8 cellular contexts compared by ENCODE assay signal in genomic region chr13:41059896-41060722, GRCh38. TPM values are rescaled to one million over a fixed set of nuclear protein-coding genes. Genes with fewer than 3 reads are reported as not detected.
DNase-seq lines count a peak whose midpoint lies in the region; ATAC-seq and TF ChIP-seq lines count a peak whose summit lies in the region.

No MANE protein-coding gene starts in this region.

- H3K9me3 ChIP-seq in right atrium auricular region (no peaks in the 10 kb centered on the region), psoas muscle (no peaks in the 10 kb centered on the region)

- no peaks in the 10 kb centered on the region for H3K9me3 Mint-ChIP-seq in T-cell

- DNase-seq in GM12864 (ENCODE audit: low read depth): peak; percentile 49
- DNase-seq in NCI-H1105 treated with DMSO at 0.1 percent for 48 hours (lab: John Stamatoyannopoulos, UW): peak; percentile 70
- peak in 31 of 34 experiments; percentile 16 to 62 (median 39) for DNase-seq in T-cell
- peak; percentile 93 for DNase-seq in amniotic epithelial cell (ENCODE audit: low read depth)
- peak; percentile 92 for DNase-seq in right atrium auricular region (ENCODE audit: low spot score)
- peak; percentile 94 to 96 for DNase-seq in psoas muscle

- 0 to 1% (median 0%) methylated on average over 64 of the region's 64 CpGs for WGBS in psoas muscle, 3 donors
- WGBS in urinary bladder: under 1% methylated on average over 64 of the region's 64 CpGs

- TF ChIP-seq CTCF in GM12864 (IDR thresholded peaks at IDR 0.05; ENCODE audit: low read depth, low read length, missing control alignments) (peak; percentile 25), right atrium auricular region (IDR thresholded peaks at IDR 0.05) (peak in 1 of 2 donors; percentile 41), psoas muscle (IDR thresholded peaks at IDR 0.05) (peak; percentile 28)

- POLR2A ChIA-PET in T-cell (lab: Charles Lee): interaction anchor here in 1 of 2 donors (0.6 to 0.7 kb wide), 3 partner anchors 43 to 116 kb away, joined by 3 to 5 read pairs (median 4); no protein-coding TSS in a partner anchor

- H3K36me3 Mint-ChIP-seq in T-cell: peaks cover 8% of the 10 kb centered on the region

- peaks cover 0 to 66% of the 10 kb centered on the region in 2 donors for H3K4me1 ChIP-seq in right atrium auricular region
- H3K4me1 ChIP-seq in psoas muscle: peaks cover 67% of the 10 kb centered on the region
- H3K4me1 ChIP-seq in urinary bladder (ENCODE audit: insufficient read depth): peaks cover 2% of the 10 kb centered on the region

- no peaks in the 10 kb centered on the region for H3K27me3 Mint-ChIP-seq in T-cell

- intact Hi-C loops in psoas muscle (cut with DNase I): loop anchor here (5.0 to 10.0 kb wide), 6 partner anchors 43 to 285 kb away; partner anchors contain the start of genes KBTBD6 (in 2 of the 2), ELF1 (in 1 of the 2), KBTBD7 (in 1 of the 2) and MRPS31 (in 1 of the 2)

- H3K27ac Mint-ChIP-seq in T-cell: peak overlapping the region; percentile 99 to 100

- peak overlapping the region; percentile 98 to 100 (median 99) for H3K4me3 Mint-ChIP-seq in T-cell

- ATAC-seq in HG02571 (IDR thresholded peaks at IDR 0.05; ENCODE audit: unreplicated experiment): peak; percentile 36
- peak; percentile 24 to 38 (median 32) for ATAC-seq in T-cell (replicated peaks in 1 of 4)
- ATAC-seq in psoas muscle: peak; percentile 71 to 76 (median 74)

- no peaks in the 10 kb centered on the region for H3K36me3 ChIP-seq in right atrium auricular region
- peaks cover 0 to 14% of the 10 kb centered on the region in 2 donors for H3K36me3 ChIP-seq in psoas muscle (ENCODE audit: insufficient read depth in 1 of 2, low read depth in 1 of 2)
- no peaks in the 10 kb centered on the region for H3K36me3 ChIP-seq in urinary bladder (ENCODE audit: insufficient read depth)

- H3K27me3 ChIP-seq in right atrium auricular region (no peaks in the 10 kb centered on the region), psoas muscle (ENCODE audit: insufficient read depth in 3 of 3, low read length in 2 of 3) (no peaks in the 10 kb centered on the region)

- peak overlapping the region; percentile 68 for H3K4me3 ChIP-seq in GM12864 (ENCODE audit: low read depth, low read length)
- H3K4me3 ChIP-seq in right atrium auricular region: peak overlapping the region; percentile 66 to 77
- H3K4me3 ChIP-seq in psoas muscle: peak overlapping the region; percentile 88
- peak overlapping the region; percentile 74 for H3K4me3 ChIP-seq in urinary bladder (ENCODE audit: low read depth, low read length)

- H3K4me1 Mint-ChIP-seq in T-cell: peaks cover 59 to 81% (median 68%) of the 10 kb centered on the region in 3 donors

- H3K27ac ChIP-seq in right atrium auricular region (peak overlapping the region; percentile 98), psoas muscle (peak overlapping the region; percentile 98), urinary bladder (ENCODE audit: low read depth) (peak overlapping the region; percentile 98)

- CTCF ChIA-PET in T-cell (lab: Charles Lee): interaction anchor here (0.5 to 2.2 kb wide), 10 partner anchors 12 to 118 kb away, joined by 3 to 13 read pairs (median 4); partner anchors contain the start of gene ELF1 (in 1 of the 2)

RNA-seq across cellular contexts. Expression of gene WBP4, which starts 1.2 kb away (rescaled TPM):
- 1 to 10 TPM; 4.3 to 7.6 (median 4.8) TPM for total RNA-seq in T-cell
- 10 to 100 TPM; 14.0 to 18.0 TPM for total RNA-seq in right atrium auricular region
- 10 to 100 TPM; 18.8 to 24.9 (median 21.6) TPM for total RNA-seq in psoas muscle
- polyA plus RNA-seq in psoas muscle: 10 to 100 TPM; 18.1 to 37.0 (median 22.2) TPM
- 14.5 TPM for total RNA-seq in urinary bladder
- 14.5 TPM for polyA plus RNA-seq in urinary bladder

RNA-seq across cellular contexts. Expression of gene ELF1, which starts 41.0 kb away (rescaled TPM):
- total RNA-seq in T-cell: 100 to 1,000 TPM; 133 to 221 (median 146) TPM
- 10 to 100 TPM; 39.1 to 54.2 TPM for total RNA-seq in right atrium auricular region
- total RNA-seq in psoas muscle: 10 to 100 TPM; 20.5 to 25.9 (median 22.6) TPM
- polyA plus RNA-seq in psoas muscle: 10 to 100 TPM in 2 of 3 donors, 1 to 10 TPM in 1; 7.3 to 28.6 (median 13.0) TPM
- total RNA-seq in urinary bladder: 83.9 TPM
- 57.4 TPM for polyA plus RNA-seq in urinary bladder

Comparison
In these comparisons a context has a peak if more than half of its experiments do, and no peak if none do; other contexts are left out.
1. Peak in every context shown above with its lines: DNase-seq, ATAC-seq, H3K4me3 ChIP-seq and H3K27ac ChIP-seq.
2. DNase-seq: peak in every context shown above with its lines; median percentile 95 in psoas muscle; 93 in amniotic epithelial cell; 92 in right atrium auricular region; 70 in NCI-H1105 treated with DMSO at 0.1 percent for 48 hours; 49 in GM12864; 39 in T-cell.